8 cellular contexts compared by ENCODE assay signal in the genomic region with DNA sequence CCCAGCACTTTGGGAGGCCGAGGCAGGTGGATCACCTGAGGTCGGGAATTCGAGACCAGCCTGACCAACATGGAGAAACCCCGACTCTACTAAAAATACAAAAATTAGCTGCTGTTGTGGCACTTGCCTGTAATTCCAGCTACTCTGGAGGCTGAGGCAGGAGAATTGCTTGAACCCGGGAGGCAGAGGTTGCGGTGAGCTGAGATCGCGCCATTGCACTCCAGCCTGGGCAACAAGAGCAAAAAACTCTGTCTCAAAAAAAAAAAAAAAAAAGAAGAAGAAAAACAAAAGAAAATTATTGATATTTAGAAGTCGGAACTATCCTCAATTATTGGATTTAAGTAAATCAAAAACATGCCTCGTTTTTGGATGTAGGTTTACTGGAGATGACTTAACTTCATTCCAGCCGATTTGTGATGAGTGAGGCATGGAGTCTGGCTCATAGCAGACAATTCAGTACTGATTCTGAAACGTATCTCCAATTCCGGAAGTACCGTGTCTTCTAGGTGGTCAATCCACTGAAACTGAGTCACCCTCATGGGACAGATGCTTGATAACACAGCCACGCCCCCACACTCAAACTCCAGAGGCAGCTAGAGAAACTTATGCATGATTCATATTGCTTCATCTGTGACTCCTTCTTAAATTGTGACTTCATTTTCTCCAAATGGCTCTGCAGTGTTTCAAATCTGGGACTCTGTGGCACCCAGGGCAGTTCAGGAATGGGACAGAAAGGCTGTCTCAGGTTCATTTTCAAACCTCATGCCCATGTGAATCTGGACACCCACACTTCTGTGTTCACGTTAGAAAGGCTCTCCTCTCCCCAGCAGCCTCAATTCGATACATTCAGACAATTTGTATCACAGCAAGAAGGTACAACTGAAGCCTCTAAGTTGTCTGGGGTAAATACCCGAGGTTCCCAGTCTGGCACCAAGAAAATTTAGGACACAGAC.
DNase-seq lines count a peak whose midpoint lies in the region; ATAC-seq and TF ChIP-seq lines count a peak whose summit lies in the region.

No MANE protein-coding gene starts in this region.

- H3K9me3 Mint-ChIP-seq in CD14-positive monocyte (peaks cover 0 to 5% (median 0%) of the 10 kb centered on the region in 7 donors), osteocyte (ENCODE audit: unreplicated experiment) (no peaks in the 10 kb centered on the region)

- H3K4me3 ChIP-seq in MG63, result no peak overlapping the region
- no peak overlapping the region for H3K4me3 ChIP-seq in brain microvascular endothelial cell (ENCODE audit: low read depth, low read length)

- no peaks in the 10 kb centered on the region for H3K9me3 ChIP-seq in MG63

- no peak for ATAC-seq in GM18502 (IDR thresholded peaks at IDR 0.05; ENCODE audit: poor library complexity, unreplicated experiment)
- ATAC-seq in HG02973 (IDR thresholded peaks at IDR 0.05; ENCODE audit: unreplicated experiment), result no peak
- ATAC-seq in HG02938 (IDR thresholded peaks at IDR 0.05; ENCODE audit: unreplicated experiment), result no peak

- H3K27me3 ChIP-seq in MG63, result no peaks in the 10 kb centered on the region
- H3K27me3 ChIP-seq in brain microvascular endothelial cell (replicated peaks), result no peaks in the 10 kb centered on the region

- H3K27me3 Mint-ChIP-seq in CD14-positive monocyte (ENCODE audit: low read depth in 3 of 3), result peaks cover 1 to 4% (median 3%) of the 10 kb centered on the region in 3 donors
- H3K27me3 Mint-ChIP-seq in osteocyte (ENCODE audit: unreplicated experiment), result no peaks in the 10 kb centered on the region

- H3K36me3 ChIP-seq in MG63 (no peaks in the 10 kb centered on the region), brain microvascular endothelial cell (replicated peaks) (no peaks in the 10 kb centered on the region)

- peak overlapping the region; percentile 77 for H3K27ac ChIP-seq in brain microvascular endothelial cell

- TF ChIP-seq CTCF in CD14-positive monocyte (IDR thresholded peaks at IDR 0.05) (no peak), brain microvascular endothelial cell (IDR thresholded peaks at IDR 0.05; ENCODE audit: low read depth, low read length, missing control alignments) (no peak), osteocyte (IDR thresholded peaks at IDR 0.05) (no peak)

- intact Hi-C loops in CD14-positive monocyte (cut with micrococcal nuclease), result loop anchor here in 1 of 2 donors (5.0 kb wide), 1 partner anchor 44 kb away; no protein-coding TSS in a partner anchor

- no peak overlapping the region for H3K4me3 Mint-ChIP-seq in CD14-positive monocyte
- H3K4me3 Mint-ChIP-seq in osteocyte (ENCODE audit: unreplicated experiment), result no peak overlapping the region

- peaks cover 33% of the 10 kb centered on the region for H3K4me1 Mint-ChIP-seq in CD14-positive monocyte
- peaks cover 52% of the 10 kb centered on the region for H3K4me1 Mint-ChIP-seq in osteocyte (ENCODE audit: unreplicated experiment)

- H3K36me3 Mint-ChIP-seq in CD14-positive monocyte (no peaks in the 10 kb centered on the region), osteocyte (ENCODE audit: unreplicated experiment) (no peaks in the 10 kb centered on the region)

- H3K27ac Mint-ChIP-seq in CD14-positive monocyte (peak overlapping the region in 2 of 7 donors; percentile 10 to 41), osteocyte (ENCODE audit: unreplicated experiment) (peak overlapping the region; percentile 86)

- DNase-seq in CD14-positive monocyte (ENCODE audit: low spot score) (peak; percentile 55), MG63 (peak; percentile 89), brain microvascular endothelial cell (peak; percentile 99), osteocyte (ENCODE audit: extremely low spot score, unreplicated experiment) (no peak), DMS153 (lab: John Stamatoyannopoulos, UW) (no peak)

- in situ Hi-C loops in brain microvascular endothelial cell (cut with HindIII; ENCODE audit: low pct_ligation_motif_present, low sequenced_read_pairs), result no loop called here

Comparison
In these comparisons a context has a peak if more than half of its experiments do, and no peak if none do; other contexts are left out.
1. DNase-seq: peak in CD14-positive monocyte (single experiment), MG63 (single experiment) and brain microvascular endothelial cell (single experiment); none in osteocyte (single experiment) and DMS153 (single experiment).